In genomic region chr1:21707086-21707840, GRCh38 we compare ENCODE assay signal across 22 cellular contexts. TPM values are rescaled to one million over a fixed set of nuclear protein-coding genes. Genes with fewer than 3 reads are reported as not detected.
DNase-seq lines count a peak whose midpoint lies in the region; ATAC-seq, FAIRE-seq and TF ChIP-seq lines count a peak whose summit lies in the region.
"Had no signal": no experiment of that assay in that cellular context is flagged by ENCODE, and none has a peak within 500 bp of the region (broad histone marks: within the 10 kb centered on the region; RNA-seq: fewer than 3 reads in every experiment).

No MANE protein-coding gene starts in this region.

- no peaks in the 10 kb centered on the region for H3K27me3 Mint-ChIP-seq in activated naive CD4-positive, alpha-beta T cell treated with anti-CD3 and anti-CD28 coated beads for 36 hours (ENCODE audit: low read depth)
- H3K27me3 Mint-ChIP-seq: IgD-negative memory B cell had no signal

- no peak overlapping the region for H3K27ac ChIP-seq in GM12878 (ENCODE audit: control insufficient read depth, insufficient read depth)
- peak overlapping the region; percentile 88 for H3K27ac ChIP-seq in substantia nigra (ENCODE audit: low read depth, low read length, poor library complexity, severe bottlenecking)
- H3K27ac ChIP-seq: esophagus squamous epithelium, ovary, right atrium auricular region had no signal

- H3K9me3 ChIP-seq in GM12878 (replicated peaks; ENCODE audit: control insufficient read depth, insufficient read depth, low read length) (no peaks in the 10 kb centered on the region), mucosa of descending colon (no peaks in the 10 kb centered on the region)
- H3K9me3 ChIP-seq: Caco-2, esophagus squamous epithelium, ovary, right atrium auricular region had no signal

- no peaks in the 10 kb centered on the region; the same call in 1 of the 2 replicates for H3K79me2 ChIP-seq in GM12878 (ENCODE audit: control insufficient read depth, insufficient read depth, low read length)

- H4K20me1 ChIP-seq in GM12878 (ENCODE audit: control insufficient read depth, insufficient read depth) = no peaks in the 10 kb centered on the region

- H3K4me2 ChIP-seq in GM12878 (ENCODE audit: control insufficient read depth, insufficient read depth) = no peak overlapping the region

- ATAC-seq in GM12878 = no peak
- ATAC-seq in GM21390 (IDR thresholded peaks at IDR 0.05; ENCODE audit: unreplicated experiment) = no peak
- no peak for ATAC-seq in mucosa of descending colon

- CTCF ChIA-PET in activated naive CD4-positive, alpha-beta T cell treated with anti-CD3 and anti-CD28 coated beads for 36 hours (lab: Charles Lee) = interaction anchor here (0.9 kb wide), 1 partner anchor 37 kb away, joined by 3 read pairs; no protein-coding TSS in a partner anchor
- CTCF ChIA-PET in GM12878 (lab: Yijun Ruan, JAX) = interaction anchor here (0.6 to 1.1 kb wide), 4 partner anchors 13 to 476 kb away, joined by 3 to 6 read pairs (median 4); partner anchors contain the start of gene USP48

- RAD21 ChIA-PET in GM12878 (lab: Charles Lee; ENCODE audit: unreplicated experiment) = interaction anchor here (2.1 kb wide), 1 partner anchor 74 kb away, joined by 5 read pairs; no protein-coding TSS in a partner anchor

- DNase-seq in activated naive CD4-positive, alpha-beta T cell treated with anti-CD3 and anti-CD28 coated beads for 36 hours = no peak
- DNase-seq in activated naive CD4-positive, alpha-beta T cell treated with Interleukin-2 at 50 U/mL for 16 hours = no peak
- DNase-seq in GM12878 (ENCODE audit: low read depth, low spot score) = no peak
- peak; percentile 3 for DNase-seq in iris pigment epithelial cell (ENCODE audit: low read depth)
- no peak for DNase-seq in substantia nigra (lab: John Stamatoyannopoulos, UW)
- DNase-seq in effector CD8-positive, alpha-beta T cell (lab: John Stamatoyannopoulos, UW) = no peak
- DNase-seq in mucosa of descending colon = no peak
- DNase-seq: activated CD4-positive, alpha-beta T cell treated with anti-CD3 and anti-CD28 coated beads, Interleukin-2, amount 50 U/mL, for 1 hour; activated gamma-delta T cell treated with Interleukin-2 at 50 U/mL for 16 hours; Caco-2; esophagus squamous epithelium; GOT3; kidney glomerular epithelial cell; NCI-H146; NK-92 treated with Interleukin-12 subunit alpha and Interleukin-12 subunit beta, amount 100 ng/mL, for 24 hours; ovary had no signal

- TSS peak; percentile 3 for BruUV-seq in GM12878 (replicated peaks; lab: Mats Ljungman, UMichigan)

- H3K4me1 ChIP-seq in GM12878 (ENCODE audit: control insufficient read depth, insufficient read depth, low read length) = no peaks in the 10 kb centered on the region
- H3K4me1 ChIP-seq in mucosa of descending colon (ENCODE audit: low read depth) = no peaks in the 10 kb centered on the region
- H3K4me1 ChIP-seq: Caco-2 had no signal

- no peak for TF ChIP-seq POLR2A in GM12878 (IDR thresholded peaks at IDR 0.05; ENCODE audit: low read depth, low read length)

- peaks cover 20% of the 10 kb centered on the region for H3K36me3 Mint-ChIP-seq in activated naive CD4-positive, alpha-beta T cell treated with anti-CD3 and anti-CD28 coated beads for 36 hours (ENCODE audit: low read depth)

- POLR2A ChIA-PET in GM12878 (lab: Charles Lee) = interaction anchor here (2.1 kb wide), 1 partner anchor 75 kb away, joined by 5 read pairs; no protein-coding TSS in a partner anchor

- in situ Hi-C loops in GM12878 (cut with MboI) = loop anchor here (25.0 kb wide), 1 partner anchor 945 kb away; no protein-coding TSS in a partner anchor

- FAIRE-seq in GM12878 (lab: Jason Lieb, UNC) = no peak
- FAIRE-seq: A204.1 had no signal

- intact Hi-C loops in activated naive CD4-positive, alpha-beta T cell treated with anti-CD3 and anti-CD28 coated beads for 36 hours (cut with micrococcal nuclease) = no loop called here
- intact Hi-C loops in GM12878 (cut with micrococcal nuclease; ENCODE audit: unreplicated experiment) (no loop called here), mucosa of descending colon (cut with DNase I, micrococcal nuclease) (no loop called here)

- H3K9me3 Mint-ChIP-seq in activated naive CD4-positive, alpha-beta T cell treated with anti-CD3 and anti-CD28 coated beads for 36 hours = no peaks in the 10 kb centered on the region
- H3K9me3 Mint-ChIP-seq: IgD-negative memory B cell; T-helper 1 cell treated with Interleukin-12 subunit alpha and Interleukin-12 subunit beta and Interleukin-4 antibody, amounts not matched to agents 30 μg/mL and 1 μg/mL, for 36 hours had no signal

- H3K4me1 Mint-ChIP-seq in activated naive CD4-positive, alpha-beta T cell treated with anti-CD3 and anti-CD28 coated beads for 36 hours (ENCODE audit: low read depth) = peaks cover 4% of the 10 kb centered on the region

- peak overlapping the region; percentile 30 for H3K27ac Mint-ChIP-seq in activated naive CD4-positive, alpha-beta T cell treated with anti-CD3 and anti-CD28 coated beads for 36 hours
- H3K27ac Mint-ChIP-seq: T-helper 1 cell treated with Interleukin-12 subunit alpha and Interleukin-12 subunit beta and Interleukin-4 antibody, amounts not matched to agents 30 μg/mL and 1 μg/mL, for 36 hours had no signal

- H3K4me3 ChIP-seq in GM12878 (no peak overlapping the region), mucosa of descending colon (no peak overlapping the region)
- H3K4me3 ChIP-seq: esophagus squamous epithelium, ovary, right atrium auricular region had no signal

- SMC1A ChIA-PET in GM12878 (lab: Charles Lee; ENCODE audit: uncharacterized antibody, unreplicated experiment) = interaction anchor here (0.9 to 1.8 kb wide), 7 partner anchors 7 to 75 kb away, joined by 3 to 9 read pairs (median 3); partner anchors contain the start of gene USP48

- H3K4me3 Mint-ChIP-seq in activated naive CD4-positive, alpha-beta T cell treated with anti-CD3 and anti-CD28 coated beads for 36 hours = no peak overlapping the region
- H3K4me3 Mint-ChIP-seq: IgD-negative memory B cell; T-helper 1 cell treated with Interleukin-12 subunit alpha and Interleukin-12 subunit beta and Interleukin-4 antibody, amounts not matched to agents 30 μg/mL and 1 μg/mL, for 36 hours had no signal

- no peak overlapping the region for H2AFZ ChIP-seq in GM12878 (ENCODE audit: control insufficient read depth, low read depth, low read length)

- H3K27me3 ChIP-seq in GM12878 (replicated peaks in 1 of 2; ENCODE audit: control insufficient read depth in 2 of 2, insufficient read depth in 2 of 2, low read length in 1 of 2) = no peaks in the 10 kb centered on the region
- H3K27me3 ChIP-seq: esophagus squamous epithelium, ovary, right atrium auricular region had no signal

- TF ChIP-seq EP300 in GM12878 (IDR thresholded peaks at IDR 0.05; ENCODE audit: borderline replicate concordance in 1 of 2, control insufficient read depth in 1 of 2, low read depth in 2 of 2, low read length in 2 of 2) = no peak

- TF ChIP-seq CTCF in GM12878 (IDR thresholded peaks at IDR 0.05 in 2 of 3, conservative IDR thresholded peaks at IDR 0.05 in 1 of 3; ENCODE audit: control insufficient read depth in 2 of 3, extremely low read depth in 1 of 3, insufficient read depth in 1 of 3, low read depth in 3 of 3, low read length in 3 of 3) (no peak), mucosa of descending colon (IDR thresholded peaks at IDR 0.05) (no peak)

- H3K9ac ChIP-seq in GM12878 (ENCODE audit: control insufficient read depth, insufficient read depth, low read length) = no peak overlapping the region

- no peak for TF ChIP-seq RAD21 in GM12878 (IDR thresholded peaks at IDR 0.05; ENCODE audit: insufficient read depth, low read depth, low read length)

- H3K36me3 ChIP-seq in GM12878 (ENCODE audit: control insufficient read depth in 2 of 2, insufficient read depth in 2 of 2, low read length in 1 of 2) (peaks cover 5 to 47% of the 10 kb centered on the region in 2 experiments), mucosa of descending colon (ENCODE audit: low read depth) (no peaks in the 10 kb centered on the region)
- H3K36me3 ChIP-seq: ovary had no signal

- WGBS in GM12878 (ENCODE audit: insufficient coverage, insufficient replicate concordance, low lambda C conversion rate, missing lambda C conversion rate) = 95% methylated on average over 5 of the region's 5 CpGs

TF ChIP-seq in GM12878, 131 proteins besides CTCF, POLR2A, EP300 and RAD21 (continues in another document):
- TF ChIP-seq HCFC1 (IDR thresholded peaks at IDR 0.05; ENCODE audit: low read length) = no peak
- TF ChIP-seq CBX5 (IDR thresholded peaks at IDR 0.05; ENCODE audit: low read depth) = no peak
- TF ChIP-seq CBFB (IDR thresholded peaks at IDR 0.05; ENCODE audit: low read depth) = no peak
- no peak for TF ChIP-seq NFIC (IDR thresholded peaks at IDR 0.05; ENCODE audit: low read depth, low read length)
- no peak for TF ChIP-seq GATAD2B (conservative IDR thresholded peaks at IDR 0.05; ENCODE audit: low read depth)
- TF ChIP-seq LARP7 (IDR thresholded peaks at IDR 0.05) = no peak
- no peak for TF ChIP-seq ZNF622 (IDR thresholded peaks at IDR 0.05)
- no peak for TF ChIP-seq FOS (IDR thresholded peaks at IDR 0.05; ENCODE audit: borderline replicate concordance, extremely low read depth, insufficient read length)
- no peak for TF ChIP-seq STAT3 (IDR thresholded peaks at IDR 0.05; ENCODE audit: low read depth, low read length)

RNA-seq across cellular contexts. Expression of gene RAP1GAP, which starts 38.1 kb away (rescaled TPM):
- total RNA-seq in activated naive CD4-positive, alpha-beta T cell treated with anti-CD3 and anti-CD28 coated beads for 36 hours = under 1 TPM; 0.15 to 0.41 TPM
- total RNA-seq in GM12878 (2013; cell fraction: nucleolus; rRNA removed) = 3.1 TPM in 2 replicates
- total RNA-seq in GM12878 (2014; rRNA removed) (0.06 TPM in 1 of 2 replicates, not detected in the other), GM12878 (2014; rRNA removed; fragmentation: Illumina TruSeq; extraction: Trizol) (0.04 TPM in 1 of 2 replicates, not detected in the other), GM12878 (2021) (0.05 and 0.21 TPM in 2 replicates), mucosa of descending colon (10 to 100 TPM; 15.7 to 59.6 (median 43.0) TPM)
- 0.37 TPM for polyA plus RNA-seq in GM12878 (2011; ENCODE audit: low read depth)
- polyA plus RNA-seq in GM12878 (2011; rRNA removed) (0.73 and 0.96 TPM in 2 replicates), GM12878 (2014; fragmentation: Illumina TruSeq; extraction: Trizol) (0.09 TPM in 1 of 2 replicates, not detected in the other), GM12878 (2014; fragmentation: Nextera tagmentation; extraction: Ambion mirVana) (not detected), GM12878 (2014; rRNA removed) (0.08 and 0.09 TPM in 2 replicates), GM12878 (2016; fragmentation: Nextera tagmentation; extraction: Ambion mirVana) (under 1 TPM in 1 of 2 experiments, not detected in 1; 0.09 TPM)
- polyA plus RNA-seq in GM12878 (2011; cell fraction: cytosol; rRNA removed) = 0.75 and 0.97 TPM in 2 replicates
- 2.2 and 2.9 TPM in 2 replicates for polyA plus RNA-seq in GM12878 (2011; cell fraction: nucleus; rRNA removed)
- polyA plus RNA-seq in GM12878 (2012) = 0.72 and 1.0 TPM in 2 replicates
- polyA minus RNA-seq in GM12878 (2011; rRNA and poly(A)+ RNA removed) = 1.2 and 1.7 TPM in 2 replicates
- polyA minus RNA-seq in GM12878 (2011; cell fraction: cytosol; rRNA and poly(A)+ RNA removed) = 0.40 and 0.73 TPM in 2 replicates
- polyA minus RNA-seq in GM12878 (2011; cell fraction: nucleus; rRNA and poly(A)+ RNA removed) = 0.67 and 1.1 TPM in 2 replicates
- total RNA-seq: glomerular endothelial cell had no signal
- polyA plus RNA-seq: IgD-negative memory B cell had no signal

Comparison
In these comparisons a context has a peak if more than half of its experiments do, and no peak if none do; other contexts are left out.
1. RNA of gene RAP1GAP, which starts 38.1 kb away (total RNA-seq): 15.7 to 59.6 TPM in mucosa of descending colon; 0.15 to 0.41 TPM in activated naive CD4-positive, alpha-beta T cell treated with anti-CD3 and anti-CD28 coated beads for 36 hours and 0.04 to 3.1 TPM in GM12878; every median in the first group is over 4 times any median in the second.